Comparison of ENCODE assay signal across 8 cellular contexts in genomic region chr5:132428147-132428482, GRCh38. TPM values are rescaled to one million over a fixed set of nuclear protein-coding genes. Genes with fewer than 3 reads are reported as not detected.
A peak's percentile ranks its signal among the peaks of the same experiment; 100 is the strongest.
DNase-seq lines count a peak whose midpoint lies in the region; ATAC-seq and TF ChIP-seq lines count a peak whose summit lies in the region.

No MANE protein-coding gene starts in this region.

- H2BK5ac ChIP-seq in mesendoderm (ENCODE audit: low read length): no peak overlapping the region

- H2BK120ac ChIP-seq in mesendoderm (ENCODE audit: low read depth, low read length): no peak overlapping the region

- H3K9ac ChIP-seq in mesendoderm (ENCODE audit: low read length): no peak overlapping the region

- H3K4me3 ChIP-seq in left ventricle myocardium inferior (no peak overlapping the region), mesendoderm (ENCODE audit: low read length) (no peak overlapping the region), vagina (no peak overlapping the region)

- H3K9me3 Mint-ChIP-seq in activated CD4-positive, alpha-beta memory T cell treated with anti-CD3 and anti-CD28 coated beads, Interleukin-2, amount 10 ng/mL, durations not matched to agents 7 days and 5 days: no peaks in the 10 kb centered on the region

- H3K27ac ChIP-seq in left ventricle myocardium inferior (replicated peaks) (peak overlapping the region; percentile 99), mesendoderm (ENCODE audit: low read depth, low read length) (no peak overlapping the region), vagina (peak overlapping the region; percentile 70)

- no peak overlapping the region for H2BK15ac ChIP-seq in mesendoderm (replicated peaks; ENCODE audit: low read depth)

- DNase-seq in left ventricle myocardium inferior (no peak), Right ventricle myocardium superior (no peak), mesendoderm (no peak), vagina (ENCODE audit: extremely low spot score in 2 of 2) (no peak), LoVo (ENCODE audit: low spot score) (no peak), dermis blood vessel endothelial cell (no peak)
- no peak for DNase-seq in activated CD4-positive, alpha-beta memory T cell treated with anti-CD3 and anti-CD28 coated beads, Interleukin-2, amount 10 ng/mL, durations not matched to agents 7 days and 5 days

- H2AK5ac ChIP-seq in mesendoderm (ENCODE audit: low read length): no peak overlapping the region

- H3K4me1 ChIP-seq in left ventricle myocardium inferior (peaks cover 99% of the 10 kb centered on the region), mesendoderm (ENCODE audit: control insufficient read depth, low read depth, low read length) (peaks cover 13% of the 10 kb centered on the region), vagina (peaks cover 87% of the 10 kb centered on the region)

- H3K79me1 ChIP-seq in mesendoderm (ENCODE audit: low read length): no peaks in the 10 kb centered on the region

- H4K5ac ChIP-seq in mesendoderm (ENCODE audit: low read length): no peak overlapping the region

- no peaks in the 10 kb centered on the region for H3K27me3 Mint-ChIP-seq in activated CD4-positive, alpha-beta memory T cell treated with anti-CD3 and anti-CD28 coated beads, Interleukin-2, amount 10 ng/mL, durations not matched to agents 7 days and 5 days

- ATAC-seq in Right ventricle myocardium superior (ENCODE audit: poor library complexity) (no peak), HG03460 (IDR thresholded peaks at IDR 0.05; ENCODE audit: unreplicated experiment) (no peak)

- POLR2A ChIA-PET in activated CD4-positive, alpha-beta memory T cell treated with anti-CD3 and anti-CD28 coated beads, Interleukin-2, amount 10 ng/mL, durations not matched to agents 7 days and 5 days (lab: Charles Lee): interaction anchor here (3.6 to 14.2 kb wide), 7 partner anchors 9 to 57 kb away, joined by 15 to 1155 read pairs (median 147); partner anchors contain the start of gene IRF1

- peaks cover 99% of the 10 kb centered on the region for H3K4me1 Mint-ChIP-seq in activated CD4-positive, alpha-beta memory T cell treated with anti-CD3 and anti-CD28 coated beads, Interleukin-2, amount 10 ng/mL, durations not matched to agents 7 days and 5 days

- H3K4me2 ChIP-seq in mesendoderm (ENCODE audit: low read length): no peak overlapping the region

- no peak overlapping the region for H3K4ac ChIP-seq in mesendoderm (ENCODE audit: low read depth, low read length)

- H3K27me3 ChIP-seq in left ventricle myocardium inferior (ENCODE audit: low read depth) (no peaks in the 10 kb centered on the region), mesendoderm (ENCODE audit: insufficient read depth, low read length, poor library complexity) (no peaks in the 10 kb centered on the region), vagina (no peaks in the 10 kb centered on the region)

- no peak overlapping the region for H4K8ac ChIP-seq in mesendoderm (ENCODE audit: low read depth, low read length)

- no peak for TF ChIP-seq CTCF in left ventricle myocardium inferior (IDR thresholded peaks at IDR 0.05; ENCODE audit: borderline replicate concordance)
- TF ChIP-seq CTCF in vagina (IDR thresholded peaks at IDR 0.05): no peak

- H3K18ac ChIP-seq in mesendoderm (ENCODE audit: low read length): no peak overlapping the region

- peaks cover 75% of the 10 kb centered on the region for H3K36me3 Mint-ChIP-seq in activated CD4-positive, alpha-beta memory T cell treated with anti-CD3 and anti-CD28 coated beads, Interleukin-2, amount 10 ng/mL, durations not matched to agents 7 days and 5 days (ENCODE audit: low read depth)

- no peak for TF ChIP-seq POLR2A in vagina (IDR thresholded peaks at IDR 0.05)

- peak overlapping the region; percentile 99 for H3K27ac Mint-ChIP-seq in activated CD4-positive, alpha-beta memory T cell treated with anti-CD3 and anti-CD28 coated beads, Interleukin-2, amount 10 ng/mL, durations not matched to agents 7 days and 5 days

- H3K36me3 ChIP-seq in left ventricle myocardium inferior (no peaks in the 10 kb centered on the region), mesendoderm (ENCODE audit: control insufficient read depth, insufficient read depth, low read length) (no peaks in the 10 kb centered on the region), vagina (no peaks in the 10 kb centered on the region)

- H3K79me2 ChIP-seq in mesendoderm (ENCODE audit: control insufficient read depth, insufficient read depth, low read length): no peaks in the 10 kb centered on the region

- intact Hi-C loops in left ventricle myocardium inferior (cut with micrococcal nuclease): no loop called here
- intact Hi-C loops in Right ventricle myocardium superior (cut with DNase I): no loop called here
- intact Hi-C loops in vagina (cut with DNase I): no loop called here

- H3K4me3 Mint-ChIP-seq in activated CD4-positive, alpha-beta memory T cell treated with anti-CD3 and anti-CD28 coated beads, Interleukin-2, amount 10 ng/mL, durations not matched to agents 7 days and 5 days: peak overlapping the region; percentile 77

- CTCF ChIA-PET in activated CD4-positive, alpha-beta memory T cell treated with anti-CD3 and anti-CD28 coated beads, Interleukin-2, amount 10 ng/mL, durations not matched to agents 7 days and 5 days (lab: Charles Lee): interaction anchor here (1.7 to 7.5 kb wide), 10 partner anchors 9 to 77 kb away, joined by 4 to 111 read pairs (median 37); partner anchors contain the start of gene IRF1

- H3K9me3 ChIP-seq in left ventricle myocardium inferior (replicated peaks): no peaks in the 10 kb centered on the region
- no peaks in the 10 kb centered on the region for H3K9me3 ChIP-seq in vagina

- peak overlapping the region; percentile 29 for H3K56ac ChIP-seq in mesendoderm (ENCODE audit: low read length)

- H3K23ac ChIP-seq in mesendoderm (ENCODE audit: low read length): no peak overlapping the region

RNA-seq across cellular contexts. Expression of gene SLC22A5, which starts 58.6 kb away (rescaled TPM):
- 20.8 TPM for total RNA-seq in left ventricle myocardium inferior
- total RNA-seq in Right ventricle myocardium superior: 22.7 TPM
- total RNA-seq in activated CD4-positive, alpha-beta memory T cell treated with anti-CD3 and anti-CD28 coated beads, Interleukin-2, amount 10 ng/mL, durations not matched to agents 7 days and 5 days: 1 to 10 TPM; 2.7 to 3.3 TPM
- 1.1 TPM for polyA plus RNA-seq in mesendoderm (2013, experiment 1 of 2)
- 0.88 TPM for polyA plus RNA-seq in mesendoderm (2013, experiment 2 of 2)
- total RNA-seq in vagina: 15.2 TPM
- total RNA-seq in dermis blood vessel endothelial cell: 3.8 and 4.8 TPM in 2 replicates
